8 cellular contexts compared by ENCODE assay signal in genomic region chr20:34129518-34130162, GRCh38. TPM values are rescaled to one million over a fixed set of nuclear protein-coding genes. Genes with fewer than 3 reads are reported as not detected.
A peak's percentile ranks its signal among the peaks of the same experiment; 100 is the strongest.
DNase-seq lines count a peak whose midpoint lies in the region; ATAC-seq, FAIRE-seq and TF ChIP-seq lines count a peak whose summit lies in the region.

No MANE protein-coding gene starts in this region.

- H2BK15ac ChIP-seq in H1 (ENCODE audit: low read length), result no peak overlapping the region

- no peaks in the 10 kb centered on the region for H3K4me1 ChIP-seq in H1 (replicated peaks in 1 of 4; ENCODE audit: control insufficient read depth in 3 of 4, insufficient read depth in 4 of 4, low read length in 3 of 4)

- H3K4ac ChIP-seq in H1 (replicated peaks; ENCODE audit: insufficient read length, low read depth, low read length), result no peak overlapping the region

- no peak overlapping the region for H2BK120ac ChIP-seq in H1 (replicated peaks; ENCODE audit: low read depth, low read length)

- no peaks in the 10 kb centered on the region; a peak in 1 of 8 replicates for H3K36me3 ChIP-seq in H1 (ENCODE audit: control insufficient read depth in 2 of 4, insufficient read depth in 4 of 4, low read length in 3 of 4)

- no peak overlapping the region for H2BK5ac ChIP-seq in H1 (ENCODE audit: low read depth, low read length)

- no peak overlapping the region for H4K5ac ChIP-seq in H1 (ENCODE audit: insufficient read length, low read depth, low read length)

- no peak overlapping the region for H2BK12ac ChIP-seq in H1 (ENCODE audit: low read depth, low read length)

- no peak overlapping the region for H4K91ac ChIP-seq in H1 (replicated peaks; ENCODE audit: insufficient read length, low read length)

- peak; percentile 78 for FAIRE-seq in H1 (lab: Jason Lieb, UNC)

- no peak overlapping the region for H2BK20ac ChIP-seq in H1 (ENCODE audit: low read length)

- no peak overlapping the region for H3K23ac ChIP-seq in H1 (ENCODE audit: insufficient read length)

- H3K36me3 Mint-ChIP-seq in activated CD4-positive, alpha-beta memory T cell treated with anti-CD3 and anti-CD28 coated beads, Interleukin-2, amount 10 ng/mL, durations not matched to agents 7 days and 5 days (ENCODE audit: low read depth), result no peaks in the 10 kb centered on the region
- H3K36me3 Mint-ChIP-seq in mesothelial cell of epicardium, result peaks cover 3% of the 10 kb centered on the region

- no peak overlapping the region for H2AK5ac ChIP-seq in H1 (ENCODE audit: low read depth, low read length)

- no peaks in the 10 kb centered on the region for H3K23me2 ChIP-seq in H1 (ENCODE audit: low read depth, low read length)

- DNase-seq in D341Med (ENCODE audit: low spot score) (peak; percentile 78), HuH-7 (ENCODE audit: low spot score) (peak; percentile 95), NOMO-1 (lab: John Stamatoyannopoulos, UW; ENCODE audit: unreplicated experiment in 2 of 2) (peak; percentile 41 to 72), H1 (ENCODE audit: low read depth in 1 of 2, low spot score in 2 of 2) (no peak), mesothelial cell of epicardium (ENCODE audit: low spot score in 2 of 2, unreplicated experiment in 2 of 2) (peak in 1 of 2 experiments; percentile 63)
- DNase-seq in activated CD4-positive, alpha-beta memory T cell treated with anti-CD3 and anti-CD28 coated beads, Interleukin-2, amount 10 ng/mL, durations not matched to agents 7 days and 5 days, result peak; percentile 57
- DNase-seq in stimulated activated naive CD8-positive, alpha-beta T cell treated with anti-CD3 and anti-CD28 coated beads, Interleukin-15, Interleukin-2, amounts not matched to agents 100 U/mL and 50 U/mL, for 24 hours, result peak; percentile 49

- no peaks in the 10 kb centered on the region for H4K20me1 ChIP-seq in H1 (replicated peaks in 1 of 2; ENCODE audit: control insufficient read depth in 1 of 2, insufficient read depth in 2 of 2, low read length in 2 of 2)

- no peak overlapping the region for H3K18ac ChIP-seq in H1 (ENCODE audit: extremely low read depth, low read length)

- H3K27ac ChIP-seq in H1 (ENCODE audit: low read depth, low read length), result no peak overlapping the region

- TF ChIP-seq CTCF in H1 (IDR thresholded peaks at IDR 0.05; ENCODE audit: control extremely low read depth in 1 of 3, insufficient read depth in 1 of 3, low read depth in 1 of 3, low read length in 3 of 3), result peak; percentile 55 to 79 (median 77)
- peak; percentile 96 for TF ChIP-seq CTCF in mesothelial cell of epicardium (IDR thresholded peaks at IDR 0.05; ENCODE audit: unreplicated experiment)

- no peaks in the 10 kb centered on the region for H3K79me2 ChIP-seq in H1 (ENCODE audit: control insufficient read depth in 1 of 2, insufficient read depth in 2 of 2, low read length in 2 of 2)

- H3K14ac ChIP-seq in H1 (ENCODE audit: insufficient read length), result no peak overlapping the region

- CTCF ChIA-PET in activated CD4-positive, alpha-beta memory T cell treated with anti-CD3 and anti-CD28 coated beads, Interleukin-2, amount 10 ng/mL, durations not matched to agents 7 days and 5 days (lab: Charles Lee), result interaction anchor here (0.6 to 2.9 kb wide), 7 partner anchors 9 to 317 kb away, joined by 3 to 14 read pairs (median 5); no protein-coding TSS in a partner anchor
- CTCF ChIA-PET in H1 (lab: Charles Lee; ENCODE audit: partially characterized antibody), result interaction anchor here (0.6 to 2.3 kb wide), 12 partner anchors 8 to 415 kb away, joined by 3 to 7 read pairs (median 3); no protein-coding TSS in a partner anchor

- H3K4me2 ChIP-seq in H1 (ENCODE audit: insufficient read depth in 1 of 2, low read depth in 2 of 2, low read length in 2 of 2), result peak overlapping the region in 1 of 2 experiments; percentile 40; a peak in 1 of 4 replicates

- H3K9ac ChIP-seq in H1 (replicated peaks in 1 of 4; ENCODE audit: extremely low read depth in 1 of 4, low read depth in 3 of 4, low read length in 3 of 4), result no peak overlapping the region

- no peak for TF ChIP-seq EP300 in H1 (IDR thresholded peaks at IDR 0.05; ENCODE audit: borderline replicate concordance in 1 of 2, low read depth in 2 of 2, low read length in 2 of 2)

- peaks cover 26% of the 10 kb centered on the region for H3K27me3 Mint-ChIP-seq in activated CD4-positive, alpha-beta memory T cell treated with anti-CD3 and anti-CD28 coated beads, Interleukin-2, amount 10 ng/mL, durations not matched to agents 7 days and 5 days
- H3K27me3 Mint-ChIP-seq in mesothelial cell of epicardium (ENCODE audit: low read depth), result no peaks in the 10 kb centered on the region

- no peak overlapping the region for H3K4me3 Mint-ChIP-seq in activated CD4-positive, alpha-beta memory T cell treated with anti-CD3 and anti-CD28 coated beads, Interleukin-2, amount 10 ng/mL, durations not matched to agents 7 days and 5 days
- H3K4me3 Mint-ChIP-seq in mesothelial cell of epicardium, result peak overlapping the region; percentile 54

- no peak overlapping the region for H4K8ac ChIP-seq in H1 (ENCODE audit: extremely low read depth, insufficient read depth, low read length)

- TF ChIP-seq POLR2A in H1 (IDR thresholded peaks at IDR 0.05; ENCODE audit: control extremely low read depth in 1 of 2, low read depth in 2 of 2, low read length in 2 of 2), result no peak

- no peak overlapping the region for H3K56ac ChIP-seq in H1 (replicated peaks; ENCODE audit: insufficient read length, low read depth, low read length)

- no peaks in the 10 kb centered on the region for H3K9me3 Mint-ChIP-seq in activated CD4-positive, alpha-beta memory T cell treated with anti-CD3 and anti-CD28 coated beads, Interleukin-2, amount 10 ng/mL, durations not matched to agents 7 days and 5 days
- H3K9me3 Mint-ChIP-seq in mesothelial cell of epicardium, result peaks cover 9% of the 10 kb centered on the region

- no peaks in the 10 kb centered on the region; a peak in 1 of 7 replicates for H3K27me3 ChIP-seq in H1 (replicated peaks in 1 of 4; ENCODE audit: control insufficient read depth in 3 of 4, extremely low read depth in 1 of 4, insufficient read depth in 3 of 4, low read length in 3 of 4)

- H3K4me3 ChIP-seq in H1 (ENCODE audit: extremely low read depth in 1 of 4, insufficient read depth in 2 of 4, low read depth in 3 of 4, low read length in 4 of 4), result peak overlapping the region in 1 of 4 experiments; percentile 41; a peak in 1 of 8 replicates

- H3K9me3 ChIP-seq in H1 (ENCODE audit: insufficient read depth in 2 of 2, low read depth in 1 of 2, low read length in 1 of 2), result peaks cover 0 to 13% of the 10 kb centered on the region in 2 experiments; a peak in 1 of 4 replicates

- peak; percentile 95 to 96 for TF ChIP-seq RAD21 in H1 (IDR thresholded peaks at IDR 0.05 in 1 of 2, conservative IDR thresholded peaks at IDR 0.05 in 1 of 2; ENCODE audit: low read depth in 2 of 2, low read length in 2 of 2)

- POLR2A ChIA-PET in activated CD4-positive, alpha-beta memory T cell treated with anti-CD3 and anti-CD28 coated beads, Interleukin-2, amount 10 ng/mL, durations not matched to agents 7 days and 5 days (lab: Charles Lee), result interaction anchor here (2.0 kb wide), 1 partner anchor 18 kb away, joined by 9 read pairs; the partner anchor contains the start of gene EIF2S2
- POLR2A ChIA-PET in H1 (lab: Charles Lee; ENCODE audit: partially characterized antibody), result interaction anchor here (1.1 to 3.1 kb wide), 3 partner anchors 18 to 51 kb away, joined by 3 to 9 read pairs (median 3); partner anchors contain the start of gene EIF2S2

- H3K27ac Mint-ChIP-seq in activated CD4-positive, alpha-beta memory T cell treated with anti-CD3 and anti-CD28 coated beads, Interleukin-2, amount 10 ng/mL, durations not matched to agents 7 days and 5 days, result no peak overlapping the region
- no peak overlapping the region for H3K27ac Mint-ChIP-seq in mesothelial cell of epicardium

- no peaks in the 10 kb centered on the region for H3K79me1 ChIP-seq in H1 (ENCODE audit: low read depth, low read length)

- peak overlapping the region; percentile 94; the same call in 1 of the 2 replicates for H2AFZ ChIP-seq in H1 (ENCODE audit: low read length)

- WGBS in H1 (ENCODE audit: extremely low coverage in 1 of 2, insufficient coverage in 1 of 2, insufficient read length in 1 of 2, insufficient replicate concordance in 2 of 2, low coverage in 1 of 2, low lambda C conversion rate in 2 of 2, missing lambda C conversion rate in 1 of 2), 2 experiments, result 22% methylated on average over 10 of the region's 10 CpGs; no CpG with 5 or more reads in 1 of the 2 experiments

- H3K4me1 Mint-ChIP-seq in activated CD4-positive, alpha-beta memory T cell treated with anti-CD3 and anti-CD28 coated beads, Interleukin-2, amount 10 ng/mL, durations not matched to agents 7 days and 5 days, result peaks cover 8% of the 10 kb centered on the region
- peaks cover 17% of the 10 kb centered on the region for H3K4me1 Mint-ChIP-seq in mesothelial cell of epicardium

- ATAC-seq in stimulated activated naive CD8-positive, alpha-beta T cell treated with anti-CD3 and anti-CD28 coated beads, Interleukin-15, Interleukin-2, amounts not matched to agents 100 U/mL and 50 U/mL, for 24 hours, result peak; percentile 88
- no peak for ATAC-seq in HG03342 (IDR thresholded peaks at IDR 0.05; ENCODE audit: unreplicated experiment)

TF ChIP-seq in H1, 55 proteins besides CTCF, POLR2A, EP300 and RAD21 (continues in another document):
- TF ChIP-seq POU5F1 (IDR thresholded peaks at IDR 0.05; ENCODE audit: low read depth, low read length) (no peak), KDM4A (IDR thresholded peaks at IDR 0.05; ENCODE audit: low read depth, low read length, severe bottlenecking) (no peak), JUN (IDR thresholded peaks at IDR 0.05; ENCODE audit: low read depth, low read length) (no peak), EZH2 (IDR thresholded peaks at IDR 0.05; ENCODE audit: low read depth, low read length, severe bottlenecking) (no peak), TBP (IDR thresholded peaks at IDR 0.05; ENCODE audit: low read depth, low read length) (no peak), TCF12 (IDR thresholded peaks at IDR 0.05; ENCODE audit: low read depth, low read length) (no peak), FOSL1 (IDR thresholded peaks at IDR 0.05; ENCODE audit: insufficient read depth, low read depth, low read length) (no peak), NRF1 (IDR thresholded peaks at IDR 0.05; ENCODE audit: low read depth, low read length) (no peak)

RNA-seq across cellular contexts. Expression of gene EIF2S2, which starts 17.6 kb away (rescaled TPM):
- 100 to 1,000 TPM; 106 to 108 TPM for total RNA-seq in activated CD4-positive, alpha-beta memory T cell treated with anti-CD3 and anti-CD28 coated beads, Interleukin-2, amount 10 ng/mL, durations not matched to agents 7 days and 5 days
- 133 and 142 TPM in 2 replicates for total RNA-seq in H1 (2021; fragmentation: NEBNext Ultra II Directional; extraction: Animal tissue kit (Norgen Biotek cat#: 25700))
- polyA plus RNA-seq in H1 (2011; rRNA removed), result 39.3 and 59.5 TPM in 2 replicates
- polyA plus RNA-seq in H1 (2011; cell fraction: cytosol; rRNA removed), result 85.8 TPM
- polyA plus RNA-seq in H1 (2011; cell fraction: nucleus; rRNA removed), result 28.8 TPM
- polyA plus RNA-seq in H1 (2012, experiment 1 of 2), result 102 to 153 TPM (median 112 TPM) in 4 replicates
- polyA plus RNA-seq in H1 (2012, experiment 2 of 2), result 16.1 TPM
- polyA plus RNA-seq in H1 (2013, experiment 1 of 2), result 219 TPM
- polyA plus RNA-seq in H1 (2013, experiment 2 of 2), result 221 TPM
- polyA minus RNA-seq in H1 (2011; rRNA and poly(A)+ RNA removed), result 34.5 and 39.4 TPM in 2 replicates
- polyA minus RNA-seq in H1 (2011; cell fraction: cytosol; rRNA and poly(A)+ RNA removed), result 28.8 TPM
- 25.4 TPM for polyA minus RNA-seq in H1 (2011; cell fraction: nucleus; rRNA and poly(A)+ RNA removed)
- total RNA-seq in mesothelial cell of epicardium, result 45.5 to 46.7 TPM (median 46.1 TPM) in 3 replicates

Comparison
In these comparisons a context has a peak if more than half of its experiments do, and no peak if none do; other contexts are left out.
1. DNase-seq: peak in D341Med (single experiment), HuH-7 (single experiment), NOMO-1 (2 of 2), activated CD4-positive, alpha-beta memory T cell treated with anti-CD3 and anti-CD28 coated beads, Interleukin-2, amount 10 ng/mL, durations not matched to agents 7 days and 5 days (single experiment) and stimulated activated naive CD8-positive, alpha-beta T cell treated with anti-CD3 and anti-CD28 coated beads, Interleukin-15, Interleukin-2, amounts not matched to agents 100 U/mL and 50 U/mL, for 24 hours (single experiment); none in H1 (0 of 2).